Comparison of ENCODE assay signal across 1 cellular context in genomic region chr1:167698313-167698712, GRCh38.
TF ChIP-seq lines count a peak whose summit lies in the region.

No MANE protein-coding gene starts in this region.

TF ChIP-seq in HepG2, 621 proteins besides CTCF, POLR2A, EP300 and RAD21 (continued from another document):
- TF ChIP-seq ZNF276 (CRISPR knock-in tag; IDR thresholded peaks at IDR 0.05; ENCODE audit: low read depth) (no peak), NCOA5 (CRISPR knock-in tag; IDR thresholded peaks at IDR 0.05) (no peak), ZBED4 (CRISPR knock-in tag; IDR thresholded peaks at IDR 0.05; ENCODE audit: borderline replicate concordance) (no peak), TRIM22 (IDR thresholded peaks at IDR 0.05) (no peak), ZNF784 (CRISPR knock-in tag; IDR thresholded peaks at IDR 0.05; ENCODE audit: borderline replicate concordance) (no peak), ZNF263 (CRISPR knock-in tag; IDR thresholded peaks at IDR 0.05) (no peak), LRRFIP1 (CRISPR knock-in tag; conservative IDR thresholded peaks at IDR 0.05) (no peak), SMAD3 (CRISPR knock-in tag; IDR thresholded peaks at IDR 0.05) (no peak), ZNF768 (CRISPR knock-in tag; IDR thresholded peaks at IDR 0.05) (no peak), MXD1 (CRISPR knock-in tag; IDR thresholded peaks at IDR 0.05) (no peak), FOXK1 (CRISPR knock-in tag; IDR thresholded peaks at IDR 0.05; ENCODE audit: borderline replicate concordance, low read depth) (no peak)
